Comparison of ENCODE assay signal across 34 cellular contexts in genomic region chr2:184528119-184528518, GRCh38.
"Had no signal": no experiment of that assay in that cellular context is flagged by ENCODE, and none has a peak within 500 bp of the region (broad histone marks: within the 10 kb centered on the region; RNA-seq: fewer than 3 reads in every experiment).

No MANE protein-coding gene starts in this region.

- H3K27ac ChIP-seq: brain microvascular endothelial cell, epithelial cell of prostate, esophagus squamous epithelium, gastroesophageal sphincter, heart right ventricle had no signal

- DNase-seq: activated CD4-positive, alpha-beta memory T cell treated with anti-CD3 and anti-CD28 coated beads for 36 hours; activated CD4-positive, alpha-beta T cell treated with anti-CD3 and anti-CD28 coated beads for 36 hours; activated CD4-positive, alpha-beta T cell treated with anti-CD3 and anti-CD28 coated beads, Interleukin-2, amount 10 ng/mL, durations not matched to agents 24 days and 14 days; activated CD4-positive, CD25-positive, alpha-beta regulatory T cell; activated CD4-positive, CD25-positive, alpha-beta regulatory T cell treated with anti-CD3 and anti-CD28 coated beads, Interleukin-2, amount 50 U/mL, for 72 hours; activated CD8-positive, alpha-beta memory T cell treated with anti-CD3 and anti-CD28 coated beads, Interleukin-2, amount 50 U/mL, for 48 hours; activated CD8-positive, alpha-beta T cell treated with anti-CD3 and anti-CD28 coated beads, Interleukin-2, amount 10 ng/mL, durations not matched to agents 7 days and 5 days; activated effector memory CD4-positive, alpha-beta T cell treated with Interleukin-2 at 50 U/mL for 16 hours; activated gamma-delta T cell treated with Interleukin-2 at 50 U/mL for 16 hours; activated naive CD4-positive, alpha-beta T cell treated with anti-CD3 and anti-CD28 coated beads, Interleukin-2, amount 50 U/mL, for 16 hours; activated naive CD4-positive, alpha-beta T cell treated with Interleukin-2 at 50 U/mL for 16 hours; activated T-cell treated with anti-CD3 and anti-CD28 coated beads, Interleukin-2, amount 50 U/mL, for 4 hours; amniotic stem cell; anterior cingulate cortex; brain microvascular endothelial cell; cortex of kidney; dermis blood vessel endothelial cell; effector CD4-positive, alpha-beta T cell; effector memory CD8-positive, alpha-beta T cell; esophagus squamous epithelium; foreskin melanocyte; heart right ventricle; hippocampal formation; T-helper 2 cell had no signal

- ATAC-seq: activated CD4-positive, alpha-beta T cell treated with anti-CD3 and anti-CD28 coated beads for 36 hours; activated CD8-positive, alpha-beta T cell treated with anti-CD3 and anti-CD28 coated beads, Interleukin-2, amount 10 ng/mL, durations not matched to agents 7 days and 5 days; activated T-cell treated with anti-CD3 and anti-CD28 coated beads, Interleukin-2, amount 50 U/mL, for 4 hours; activated T-helper 17 cell treated with anti-CD3 and anti-CD28 coated beads, Interleukin-2, amount 50 U/mL, for 72 hours; effector memory CD8-positive, alpha-beta T cell; gastroesophageal sphincter; heart right ventricle had no signal

- FAIRE-seq: astrocyte, bronchial epithelial cell, colon, endometrium, endothelial cell of umbilical vein had no signal

- H3K27me3 Mint-ChIP-seq: activated CD4-positive, alpha-beta memory T cell treated with anti-CD3 and anti-CD28 coated beads for 36 hours; activated CD4-positive, alpha-beta T cell treated with anti-CD3 and anti-CD28 coated beads for 36 hours; activated CD4-positive, alpha-beta T cell treated with anti-CD3 and anti-CD28 coated beads, Interleukin-2, amount 10 ng/mL, durations not matched to agents 24 days and 14 days; activated naive CD8-positive, alpha-beta T cell; activated T-helper 17 cell treated with anti-CD3 and anti-CD28 coated beads, Interleukin-2, amount 50 U/mL, for 72 hours; central memory CD8-positive, alpha-beta T cell; effector memory CD8-positive, alpha-beta T cell had no signal

- H3K27me3 ChIP-seq: brain microvascular endothelial cell, esophagus squamous epithelium, gastroesophageal sphincter, heart right ventricle had no signal

- H3K4me1 ChIP-seq: esophagus squamous epithelium, heart right ventricle had no signal

- H3K4me3 Mint-ChIP-seq: activated CD4-positive, alpha-beta memory T cell treated with anti-CD3 and anti-CD28 coated beads for 36 hours; activated CD4-positive, alpha-beta T cell treated with anti-CD3 and anti-CD28 coated beads for 36 hours; activated CD4-positive, alpha-beta T cell treated with anti-CD3 and anti-CD28 coated beads, Interleukin-2, amount 10 ng/mL, durations not matched to agents 24 days and 14 days; activated CD8-positive, alpha-beta T cell treated with anti-CD3 and anti-CD28 coated beads, Interleukin-2, amount 10 ng/mL, durations not matched to agents 7 days and 5 days; activated naive CD8-positive, alpha-beta T cell; activated T-cell treated with anti-CD3 and anti-CD28 coated beads, Interleukin-2, amount 50 U/mL, for 4 hours; activated T-helper 17 cell treated with anti-CD3 and anti-CD28 coated beads, Interleukin-2, amount 50 U/mL, for 72 hours; central memory CD8-positive, alpha-beta T cell; effector memory CD8-positive, alpha-beta T cell had no signal

- H3K36me3 Mint-ChIP-seq: activated CD4-positive, alpha-beta memory T cell treated with anti-CD3 and anti-CD28 coated beads for 36 hours; activated naive CD8-positive, alpha-beta T cell had no signal

- H3K27ac Mint-ChIP-seq: activated CD4-positive, alpha-beta memory T cell treated with anti-CD3 and anti-CD28 coated beads for 36 hours; activated CD4-positive, alpha-beta T cell treated with anti-CD3 and anti-CD28 coated beads for 36 hours; activated CD4-positive, alpha-beta T cell treated with anti-CD3 and anti-CD28 coated beads, Interleukin-2, amount 10 ng/mL, durations not matched to agents 24 days and 14 days; activated CD8-positive, alpha-beta T cell treated with anti-CD3 and anti-CD28 coated beads, Interleukin-2, amount 10 ng/mL, durations not matched to agents 7 days and 5 days; activated naive CD8-positive, alpha-beta T cell; activated T-helper 17 cell treated with anti-CD3 and anti-CD28 coated beads, Interleukin-2, amount 50 U/mL, for 72 hours; effector memory CD8-positive, alpha-beta T cell had no signal

- H3K4me3 ChIP-seq: esophagus squamous epithelium, gastroesophageal sphincter, heart right ventricle had no signal

- H3K4me1 Mint-ChIP-seq: activated CD4-positive, alpha-beta T cell treated with anti-CD3 and anti-CD28 coated beads for 36 hours; activated CD4-positive, alpha-beta T cell treated with anti-CD3 and anti-CD28 coated beads, Interleukin-2, amount 10 ng/mL, durations not matched to agents 24 days and 14 days; activated T-helper 17 cell treated with anti-CD3 and anti-CD28 coated beads, Interleukin-2, amount 50 U/mL, for 72 hours; central memory CD8-positive, alpha-beta T cell had no signal

- H3K36me3 ChIP-seq: brain microvascular endothelial cell, esophagus squamous epithelium, gastroesophageal sphincter, heart right ventricle had no signal

- H3K9me3 Mint-ChIP-seq: activated T-helper 17 cell treated with anti-CD3 and anti-CD28 coated beads, Interleukin-2, amount 50 U/mL, for 72 hours had no signal
